Comparison of ENCODE assay signal across 21 cellular contexts in the genomic region with DNA sequence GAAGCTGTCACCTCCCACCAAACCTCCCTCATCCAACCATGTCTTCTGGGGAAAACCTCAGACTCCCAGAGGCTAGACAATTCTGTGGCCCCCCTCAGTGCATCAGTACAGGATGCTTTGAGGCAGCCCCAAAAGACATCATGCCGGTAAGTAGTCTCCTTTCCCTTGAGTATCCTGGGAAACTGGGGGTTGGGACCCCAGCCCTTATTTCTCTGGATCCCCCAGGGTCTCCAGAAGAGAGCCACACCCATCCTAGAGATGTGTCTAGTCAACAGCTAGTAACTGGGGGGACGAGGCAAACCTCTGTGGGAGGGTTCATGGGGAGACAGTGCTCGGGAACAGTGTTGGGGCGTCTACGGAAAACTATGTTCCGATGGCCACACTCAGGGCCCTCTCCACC.
"Had no signal": no experiment of that assay in that cellular context is flagged by ENCODE, and none has a peak within 500 bp of the region (broad histone marks: within the 10 kb centered on the region; RNA-seq: fewer than 3 reads in every experiment).

No MANE protein-coding gene starts in this region.

- H3K27ac ChIP-seq: left ventricle myocardium inferior, parathyroid adenoma, psoas muscle, skin epidermis, stomach, testis, thyroid gland, transverse colon, upper lobe of left lung, vagina had no signal

- H3K4me3 Mint-ChIP-seq: immature natural killer cell; memory B cell; naive thymus-derived CD8-positive, alpha-beta T cell; nephron; neural crest cell; stimulated activated naive B cell treated with anti-CD40 and anti-IgM and Interleukin-4, amounts not matched to agents 10 μg/mL and 1 μg/mL and 100 μg/mL, for 72 hours had no signal

- H3K27me3 Mint-ChIP-seq: stimulated activated naive B cell treated with anti-CD40 and anti-IgM and Interleukin-4, amounts not matched to agents 10 μg/mL and 1 μg/mL and 100 μg/mL, for 72 hours had no signal

- H3K36me3 Mint-ChIP-seq: immature natural killer cell; memory B cell; naive thymus-derived CD8-positive, alpha-beta T cell; stimulated activated naive B cell treated with anti-CD40 and anti-IgM and Interleukin-4, amounts not matched to agents 10 μg/mL and 1 μg/mL and 100 μg/mL, for 72 hours had no signal

- H3K4me1 Mint-ChIP-seq: immature natural killer cell; memory B cell; naive thymus-derived CD8-positive, alpha-beta T cell; nephron; neural crest cell; stimulated activated naive B cell treated with anti-CD40 and anti-IgM and Interleukin-4, amounts not matched to agents 10 μg/mL and 1 μg/mL and 100 μg/mL, for 72 hours had no signal

- H3K4me3 ChIP-seq: left ventricle myocardium inferior, lung, psoas muscle, skin epidermis, stomach, testis, thyroid gland, transverse colon, upper lobe of left lung, vagina had no signal

- H3K9me3 Mint-ChIP-seq: naive thymus-derived CD8-positive, alpha-beta T cell; nephron; neural crest cell had no signal

- H3K4me1 ChIP-seq: left ventricle myocardium inferior, parathyroid adenoma, psoas muscle, stomach, testis, thyroid gland, transverse colon, upper lobe of left lung, vagina had no signal

- H3K9ac ChIP-seq: parathyroid adenoma had no signal

- ATAC-seq: stimulated activated naive B cell treated with anti-CD40 and anti-IgM and Interleukin-4, amounts not matched to agents 10 μg/mL and 1 μg/mL and 100 μg/mL, for 72 hours had no signal

- H3K27ac Mint-ChIP-seq: immature natural killer cell; memory B cell; naive thymus-derived CD8-positive, alpha-beta T cell; nephron; stimulated activated naive B cell treated with anti-CD40 and anti-IgM and Interleukin-4, amounts not matched to agents 10 μg/mL and 1 μg/mL and 100 μg/mL, for 72 hours had no signal

- H3K36me3 ChIP-seq: left ventricle myocardium inferior, stomach, thyroid gland, transverse colon, upper lobe of left lung, vagina had no signal

- DNase-seq: left ventricle myocardium inferior; psoas muscle; stimulated activated CD4-positive, alpha-beta T cell treated with anti-CD3 and anti-CD28 coated beads, Interleukin-12 subunit alpha, Interleukin-12 subunit beta, amount 100 ng/mL, for 4 hours; stimulated activated CD4-positive, alpha-beta T cell treated with anti-CD3 and anti-CD28 coated beads, Interleukin-15, amount 100 ng/mL, for 24 hours; stimulated activated CD4-positive, alpha-beta T cell treated with anti-CD3 and anti-CD28 coated beads, Interleukin-4, amount 100 ng/mL, for 1 hour; stimulated activated naive B cell treated with anti-CD40 and anti-IgM and Interleukin-4, amounts not matched to agents 10 μg/mL and 1 μg/mL and 100 μg/mL, for 72 hours; stimulated activated naive CD8-positive, alpha-beta T cell treated with anti-CD3 and anti-CD28 coated beads, Interleukin-15, Interleukin-2, amounts not matched to agents 100 U/mL and 50 U/mL, for 24 hours; stomach; thyroid gland; transverse colon; upper lobe of left lung had no signal

- H3K9me3 ChIP-seq: left ventricle myocardium inferior, psoas muscle, stomach, testis, thyroid gland, transverse colon, upper lobe of left lung, vagina had no signal

- H3K27me3 ChIP-seq: stomach, testis, thyroid gland, transverse colon, upper lobe of left lung, vagina had no signal
